ENCODE assay signal across 25 cellular contexts in genomic region chr2:31188141-31188540, GRCh38. TPM values are rescaled to one million over a fixed set of nuclear protein-coding genes. Genes with fewer than 3 reads are reported as not detected.
DNase-seq lines count a peak whose midpoint lies in the region; ATAC-seq, FAIRE-seq and TF ChIP-seq lines count a peak whose summit lies in the region.
"Had no signal": no experiment of that assay in that cellular context is flagged by ENCODE, and none has a peak within 500 bp of the region (broad histone marks: within the 10 kb centered on the region; RNA-seq: fewer than 3 reads in every experiment).

No MANE protein-coding gene starts in this region.

- no peaks in the 10 kb centered on the region; the same call in 1 of the 2 replicates for H3K9me2 ChIP-seq in GM23338 (ENCODE audit: insufficient read depth)

- H3K4me1 ChIP-seq in GM23338 (ENCODE audit: insufficient read depth) (no peaks in the 10 kb centered on the region), H1 (replicated peaks in 1 of 4; ENCODE audit: control insufficient read depth in 3 of 4, insufficient read depth in 4 of 4, low read length in 3 of 4) (no peaks in the 10 kb centered on the region; a peak in 1 of 7 replicates)
- H3K4me1 ChIP-seq: BLaER1 treated with 17β-estradiol and CSF1 and Interleukin-3, amounts not matched to agents 10 nM and 100 nM had no signal

- H3K9me3 ChIP-seq in H1 (ENCODE audit: insufficient read depth in 2 of 2, low read depth in 1 of 2, low read length in 1 of 2): no peaks in the 10 kb centered on the region

- no peak overlapping the region for H2AK5ac ChIP-seq in H1 (ENCODE audit: low read depth, low read length)

- no peak overlapping the region for H4K5ac ChIP-seq in H1 (ENCODE audit: insufficient read length, low read depth, low read length)

- H4K20me1 ChIP-seq in GM23338 (replicated peaks; ENCODE audit: insufficient read depth): no peaks in the 10 kb centered on the region
- no peaks in the 10 kb centered on the region for H4K20me1 ChIP-seq in H1 (replicated peaks in 1 of 2; ENCODE audit: control insufficient read depth in 1 of 2, insufficient read depth in 2 of 2, low read length in 2 of 2)
- H4K20me1 ChIP-seq: BLaER1 treated with 17β-estradiol and CSF1 and Interleukin-3, amounts not matched to agents 10 nM and 100 nM had no signal

- no peak overlapping the region for H3K14ac ChIP-seq in H1 (ENCODE audit: insufficient read length)

- no peak overlapping the region for H2BK120ac ChIP-seq in H1 (replicated peaks; ENCODE audit: low read depth, low read length)

- no peak for TF ChIP-seq EP300 in H1 (IDR thresholded peaks at IDR 0.05; ENCODE audit: borderline replicate concordance in 1 of 2, low read depth in 2 of 2, low read length in 2 of 2)

- ATAC-seq in GM23338 (no peak; the same call in 1 of the 3 replicates), GM21619 (IDR thresholded peaks at IDR 0.05; ENCODE audit: unreplicated experiment) (no peak), HG02885 (IDR thresholded peaks at IDR 0.05; ENCODE audit: poor library complexity, unreplicated experiment) (no peak)
- no peak for ATAC-seq in activated T-cell treated with anti-CD3 and anti-CD28 coated beads, Interleukin-2, amount 50 U/mL, for 4 hours
- no peak for ATAC-seq in activated T-helper 17 cell treated with anti-CD3 and anti-CD28 coated beads, Interleukin-2, amount 50 U/mL, for 72 hours (replicated peaks)
- ATAC-seq: HepG2 had no signal

- no peak for FAIRE-seq in H1 (lab: Jason Lieb, UNC)
- FAIRE-seq: GM12891, GM19239, HepG2 had no signal

- H3K27me3 ChIP-seq in GM23338 (ENCODE audit: insufficient read depth) (no peaks in the 10 kb centered on the region), H1 (replicated peaks in 1 of 4; ENCODE audit: control insufficient read depth in 3 of 4, extremely low read depth in 1 of 4, insufficient read depth in 3 of 4, low read length in 3 of 4) (no peaks in the 10 kb centered on the region)
- H3K27me3 ChIP-seq: BLaER1 treated with 17β-estradiol and CSF1 and Interleukin-3, amounts not matched to agents 10 nM and 100 nM had no signal

- no peak overlapping the region for H3K4ac ChIP-seq in H1 (replicated peaks; ENCODE audit: insufficient read length, low read depth, low read length)

- no peak overlapping the region for H3K18ac ChIP-seq in H1 (ENCODE audit: extremely low read depth, low read length)

- no peak overlapping the region for H2BK20ac ChIP-seq in H1 (ENCODE audit: low read length)

- H3K4me3 ChIP-seq in GM23338 (no peak overlapping the region), H1 (ENCODE audit: extremely low read depth in 1 of 4, insufficient read depth in 2 of 4, low read depth in 3 of 4, low read length in 4 of 4) (no peak overlapping the region)
- H3K4me3 ChIP-seq: BLaER1 treated with 17β-estradiol and CSF1 and Interleukin-3, amounts not matched to agents 10 nM and 100 nM had no signal

- no peak overlapping the region for H2AFZ ChIP-seq in GM23338
- H2AFZ ChIP-seq in H1 (ENCODE audit: low read length): 0 out of 2 replicates have a peak overlapping the region, but pooled peaks have one; percentile 41

- POLR2A ChIA-PET in H1 (lab: Charles Lee; ENCODE audit: partially characterized antibody): no interaction called here

- H3K79me2 ChIP-seq in GM23338 (replicated peaks; ENCODE audit: insufficient read depth): no peaks in the 10 kb centered on the region
- H3K79me2 ChIP-seq in H1 (ENCODE audit: control insufficient read depth in 1 of 2, insufficient read depth in 2 of 2, low read length in 2 of 2): no peaks in the 10 kb centered on the region

- CTCF ChIA-PET in H1 (lab: Charles Lee; ENCODE audit: partially characterized antibody): interaction anchor here (0.7 to 1.3 kb wide), 5 partner anchors 14 to 209 kb away, joined by 3 read pairs; no protein-coding TSS in a partner anchor

- H3K27me3 Mint-ChIP-seq in GM23338 (ENCODE audit: insufficient read depth, low read depth, poor library complexity): peaks cover 7% of the 10 kb centered on the region
- H3K27me3 Mint-ChIP-seq in activated T-cell treated with anti-CD3 and anti-CD28 coated beads, Interleukin-2, amount 50 U/mL, for 4 hours (ENCODE audit: low read depth): no peaks in the 10 kb centered on the region
- peaks cover 2% of the 10 kb centered on the region for H3K27me3 Mint-ChIP-seq in activated T-helper 17 cell treated with anti-CD3 and anti-CD28 coated beads, Interleukin-2, amount 50 U/mL, for 72 hours
- H3K27me3 Mint-ChIP-seq: B cell, IgD-negative memory B cell had no signal

- DNase-seq in GM23338 (ENCODE audit: low spot score): peak; percentile 6
- DNase-seq in H1 (ENCODE audit: low read depth in 1 of 2, low spot score in 2 of 2): peak in 1 of 2 experiments; percentile 10
- DNase-seq in islet precursor cell: peak; percentile 15
- no peak for DNase-seq in activated T-cell treated with anti-CD3 and anti-CD28 coated beads, Interleukin-2, amount 50 U/mL, for 4 hours
- DNase-seq: CD4-positive, CD25-positive, alpha-beta regulatory T cell; CD8-positive, alpha-beta memory T cell; COR-L47; DMS 273 treated with DMSO at 0.1 percent for 48 hours; DMS53; DND-41; EL; GOT3; H9 had no signal

- no peak overlapping the region for H3K27ac Mint-ChIP-seq in GM23338
- H3K27ac Mint-ChIP-seq in activated T-helper 17 cell treated with anti-CD3 and anti-CD28 coated beads, Interleukin-2, amount 50 U/mL, for 72 hours: no peak overlapping the region
- H3K27ac Mint-ChIP-seq: B cell; CD4-positive, CD25-positive, alpha-beta regulatory T cell; CD8-positive, alpha-beta memory T cell; H9; IgD-negative memory B cell had no signal

- H3K4me1 Mint-ChIP-seq in GM23338: peaks cover 5% of the 10 kb centered on the region; the same call in 2 of the 3 replicates
- H3K4me1 Mint-ChIP-seq in activated T-cell treated with anti-CD3 and anti-CD28 coated beads, Interleukin-2, amount 50 U/mL, for 4 hours (ENCODE audit: low read depth): no peaks in the 10 kb centered on the region
- no peaks in the 10 kb centered on the region for H3K4me1 Mint-ChIP-seq in activated T-helper 17 cell treated with anti-CD3 and anti-CD28 coated beads, Interleukin-2, amount 50 U/mL, for 72 hours
- H3K4me1 Mint-ChIP-seq: B cell; CD4-positive, CD25-positive, alpha-beta regulatory T cell; CD8-positive, alpha-beta memory T cell; IgD-negative memory B cell had no signal

- no peak overlapping the region for H3K9ac ChIP-seq in H1 (replicated peaks in 1 of 4; ENCODE audit: extremely low read depth in 1 of 4, low read depth in 3 of 4, low read length in 3 of 4)
- H3K9ac ChIP-seq: BLaER1 treated with 17β-estradiol and CSF1 and Interleukin-3, amounts not matched to agents 10 nM and 100 nM had no signal

- H4K8ac ChIP-seq in H1 (ENCODE audit: extremely low read depth, insufficient read depth, low read length): no peak overlapping the region

- TF ChIP-seq CTCF in GM23338 (conservative IDR thresholded peaks at IDR 0.05; ENCODE audit: low read depth in 2 of 2) (no peak), VCaP (conservative IDR thresholded peaks at IDR 0.05) (no peak), H1 (IDR thresholded peaks at IDR 0.05; ENCODE audit: control extremely low read depth in 1 of 3, insufficient read depth in 1 of 3, low read depth in 1 of 3, low read length in 3 of 3) (no peak)

- H3K27ac ChIP-seq in GM23338 (ENCODE audit: low read depth): no peak overlapping the region
- peak overlapping the region; percentile 28 for H3K27ac ChIP-seq in VCaP
- no peak overlapping the region for H3K27ac ChIP-seq in H1 (ENCODE audit: low read depth, low read length)
- H3K27ac ChIP-seq: BLaER1 treated with 17β-estradiol and CSF1 and Interleukin-3, amounts not matched to agents 10 nM and 100 nM had no signal

- no peak overlapping the region for H2BK15ac ChIP-seq in H1 (ENCODE audit: low read length)

- TF ChIP-seq POLR2A in H1 (IDR thresholded peaks at IDR 0.05; ENCODE audit: control extremely low read depth in 1 of 2, low read depth in 2 of 2, low read length in 2 of 2): no peak

- H3K4me3 Mint-ChIP-seq in GM23338: no peak overlapping the region
- no peak overlapping the region for H3K4me3 Mint-ChIP-seq in activated T-cell treated with anti-CD3 and anti-CD28 coated beads, Interleukin-2, amount 50 U/mL, for 4 hours
- no peak overlapping the region for H3K4me3 Mint-ChIP-seq in activated T-helper 17 cell treated with anti-CD3 and anti-CD28 coated beads, Interleukin-2, amount 50 U/mL, for 72 hours
- H3K4me3 Mint-ChIP-seq: B cell; CD4-positive, CD25-positive, alpha-beta regulatory T cell; CD8-positive, alpha-beta memory T cell; H9; IgD-negative memory B cell had no signal

- TF ChIP-seq RAD21 in H1 (IDR thresholded peaks at IDR 0.05 in 1 of 2, conservative IDR thresholded peaks at IDR 0.05 in 1 of 2; ENCODE audit: low read depth in 2 of 2, low read length in 2 of 2): no peak

- no peak overlapping the region for H4K91ac ChIP-seq in H1 (replicated peaks; ENCODE audit: insufficient read length, low read length)

- no peak overlapping the region for H3K56ac ChIP-seq in H1 (replicated peaks; ENCODE audit: insufficient read length, low read depth, low read length)

- H3K4me2 ChIP-seq in GM23338 (no peak overlapping the region), H1 (ENCODE audit: insufficient read depth in 1 of 2, low read depth in 2 of 2, low read length in 2 of 2) (no peak overlapping the region)
- H3K4me2 ChIP-seq: BLaER1 treated with 17β-estradiol and CSF1 and Interleukin-3, amounts not matched to agents 10 nM and 100 nM had no signal

- 84% methylated on average over 5 of the region's 5 CpGs; no CpG with 5 or more reads in 1 of the 2 experiments for WGBS in H1 (ENCODE audit: extremely low coverage in 1 of 2, insufficient coverage in 1 of 2, insufficient read length in 1 of 2, insufficient replicate concordance in 2 of 2, low coverage in 1 of 2, low lambda C conversion rate in 2 of 2, missing lambda C conversion rate in 1 of 2), 2 experiments

- H3K36me3 ChIP-seq in GM23338 (ENCODE audit: insufficient read depth) (no peaks in the 10 kb centered on the region), H1 (ENCODE audit: control insufficient read depth in 2 of 4, insufficient read depth in 4 of 4, low read length in 3 of 4) (no peaks in the 10 kb centered on the region)

- no peaks in the 10 kb centered on the region for H3F3A ChIP-seq in GM23338 (replicated peaks; ENCODE audit: low read depth)

- no peak overlapping the region for H2BK5ac ChIP-seq in H1 (ENCODE audit: low read depth, low read length)

- no peaks in the 10 kb centered on the region for H3K36me3 Mint-ChIP-seq in GM23338 (ENCODE audit: low read depth)
- peaks cover 1% of the 10 kb centered on the region for H3K36me3 Mint-ChIP-seq in activated T-cell treated with anti-CD3 and anti-CD28 coated beads, Interleukin-2, amount 50 U/mL, for 4 hours (ENCODE audit: insufficient read depth)
- no peaks in the 10 kb centered on the region for H3K36me3 Mint-ChIP-seq in activated T-helper 17 cell treated with anti-CD3 and anti-CD28 coated beads, Interleukin-2, amount 50 U/mL, for 72 hours (ENCODE audit: low read depth)

- peaks cover 3% of the 10 kb centered on the region; the same call in 1 of the 3 replicates for H3K9me3 Mint-ChIP-seq in GM23338
- no peaks in the 10 kb centered on the region for H3K9me3 Mint-ChIP-seq in activated T-cell treated with anti-CD3 and anti-CD28 coated beads, Interleukin-2, amount 50 U/mL, for 4 hours
- H3K9me3 Mint-ChIP-seq in activated T-helper 17 cell treated with anti-CD3 and anti-CD28 coated beads, Interleukin-2, amount 50 U/mL, for 72 hours: no peaks in the 10 kb centered on the region
- H3K9me3 Mint-ChIP-seq: IgD-negative memory B cell had no signal

- H2BK12ac ChIP-seq in H1 (ENCODE audit: low read depth, low read length): no peak overlapping the region

- H3K23me2 ChIP-seq in H1 (ENCODE audit: low read depth, low read length): no peaks in the 10 kb centered on the region

- H3K23ac ChIP-seq in H1 (ENCODE audit: insufficient read length): no peak overlapping the region

- H3K79me1 ChIP-seq in H1 (ENCODE audit: low read depth, low read length): no peaks in the 10 kb centered on the region

RNA-seq across cellular contexts. Expression of gene CAPN14, which starts 29.2 kb away (rescaled TPM):
- total RNA-seq in GM23338 (2014; rRNA removed; shearing (Covaris generic)): 0.54 TPM in 1 of 2 replicates, not detected in the other
- 0.15 TPM in 1 of 2 replicates, not detected in the other for polyA plus RNA-seq in GM23338 (2016; fragmentation: Nextera tagmentation; extraction: Ambion mirVana)
- total RNA-seq in H1 (2021; fragmentation: NEBNext Ultra II Directional; extraction: Animal tissue kit (Norgen Biotek cat#: 25700)): 0.07 and 0.08 TPM in 2 replicates
- polyA plus RNA-seq in H1 (2011; rRNA removed): 0.05 TPM in 1 of 2 replicates, not detected in the other
- polyA plus RNA-seq in H1 (2011; cell fraction: cytosol; rRNA removed): 0.08 TPM
- 0.07 TPM for polyA plus RNA-seq in H1 (2011; cell fraction: nucleus; rRNA removed)
- 0.05 to 0.08 TPM (median 0.05 TPM) in 3 of 4 replicates, not detected in the other for polyA plus RNA-seq in H1 (2012, experiment 1 of 2)
- polyA plus RNA-seq in H1 (2012, experiment 2 of 2): not detected
- polyA plus RNA-seq in H1 (2013, experiment 1 of 2): 0.06 TPM
- 0.04 TPM for polyA plus RNA-seq in H1 (2013, experiment 2 of 2)
- polyA minus RNA-seq in H1 (2011; rRNA and poly(A)+ RNA removed): 0.09 and 0.12 TPM in 2 replicates
- not detected for polyA minus RNA-seq in H1 (2011; cell fraction: cytosol; rRNA and poly(A)+ RNA removed)
- 0.30 TPM for polyA minus RNA-seq in H1 (2011; cell fraction: nucleus; rRNA and poly(A)+ RNA removed)
- total RNA-seq in activated T-cell treated with anti-CD3 and anti-CD28 coated beads, Interleukin-2, amount 50 U/mL, for 4 hours: under 1 TPM; 0.10 to 0.24 (median 0.14) TPM
- under 1 TPM; 0.53 to 0.67 TPM for total RNA-seq in activated T-helper 17 cell treated with anti-CD3 and anti-CD28 coated beads, Interleukin-2, amount 50 U/mL, for 72 hours
- total RNA-seq: A172, G401, HepG2 had no signal
- polyA plus RNA-seq: HepG2 had no signal

RNA-seq across cellular contexts. Expression of gene EHD3, which starts 45.8 kb away (rescaled TPM):
- 11.9 and 12.6 TPM in 2 replicates for total RNA-seq in GM23338 (2014; rRNA removed; shearing (Covaris generic))
- polyA plus RNA-seq in GM23338 (2016; fragmentation: Nextera tagmentation; extraction: Ambion mirVana): 2.8 and 3.3 TPM in 2 replicates
- total RNA-seq in H1 (2021; fragmentation: NEBNext Ultra II Directional; extraction: Animal tissue kit (Norgen Biotek cat#: 25700)): 12.0 TPM in 2 replicates
- 9.3 and 10.2 TPM in 2 replicates for polyA plus RNA-seq in H1 (2011; rRNA removed)
- 10.8 TPM for polyA plus RNA-seq in H1 (2011; cell fraction: cytosol; rRNA removed)
- 8.1 TPM for polyA plus RNA-seq in H1 (2011; cell fraction: nucleus; rRNA removed)
- 9.2 to 9.9 TPM (median 9.7 TPM) in 4 replicates for polyA plus RNA-seq in H1 (2012, experiment 1 of 2)
- 7.2 TPM for polyA plus RNA-seq in H1 (2012, experiment 2 of 2)
- polyA plus RNA-seq in H1 (2013, experiment 1 of 2): 4.8 TPM
- 4.9 TPM for polyA plus RNA-seq in H1 (2013, experiment 2 of 2)
- 15.0 and 18.2 TPM in 2 replicates for polyA minus RNA-seq in H1 (2011; rRNA and poly(A)+ RNA removed)
- 8.7 TPM for polyA minus RNA-seq in H1 (2011; cell fraction: cytosol; rRNA and poly(A)+ RNA removed)
- polyA minus RNA-seq in H1 (2011; cell fraction: nucleus; rRNA and poly(A)+ RNA removed): 8.3 TPM
- total RNA-seq in activated T-cell treated with anti-CD3 and anti-CD28 coated beads, Interleukin-2, amount 50 U/mL, for 4 hours: 1 to 10 TPM; 1.8 to 2.2 (median 2.2) TPM
- total RNA-seq in activated T-helper 17 cell treated with anti-CD3 and anti-CD28 coated beads, Interleukin-2, amount 50 U/mL, for 72 hours: 1 to 10 TPM; 1.1 TPM

RNA-seq across cellular contexts. Expression of gene GALNT14, which starts 49.9 kb away (rescaled TPM):
- total RNA-seq in GM23338 (2014; rRNA removed; shearing (Covaris generic)): 7.7 and 10.4 TPM in 2 replicates
- polyA plus RNA-seq in GM23338 (2016; fragmentation: Nextera tagmentation; extraction: Ambion mirVana): 5.4 and 5.6 TPM in 2 replicates
- total RNA-seq in H1 (2021; fragmentation: NEBNext Ultra II Directional; extraction: Animal tissue kit (Norgen Biotek cat#: 25700)): 10.3 and 13.7 TPM in 2 replicates
- 12.6 and 13.0 TPM in 2 replicates for polyA plus RNA-seq in H1 (2011; rRNA removed)
- polyA plus RNA-seq in H1 (2011; cell fraction: cytosol; rRNA removed): 13.1 TPM
- 23.3 TPM for polyA plus RNA-seq in H1 (2011; cell fraction: nucleus; rRNA removed)
- 12.9 to 14.8 TPM (median 13.4 TPM) in 4 replicates for polyA plus RNA-seq in H1 (2012, experiment 1 of 2)
- 9.4 TPM for polyA plus RNA-seq in H1 (2012, experiment 2 of 2)
- 9.8 TPM for polyA plus RNA-seq in H1 (2013, experiment 1 of 2)
- 11.3 TPM for polyA plus RNA-seq in H1 (2013, experiment 2 of 2)
- polyA minus RNA-seq in H1 (2011; rRNA and poly(A)+ RNA removed): 22.0 and 28.4 TPM in 2 replicates
- 13.0 TPM for polyA minus RNA-seq in H1 (2011; cell fraction: cytosol; rRNA and poly(A)+ RNA removed)
- polyA minus RNA-seq in H1 (2011; cell fraction: nucleus; rRNA and poly(A)+ RNA removed): 17.2 TPM
- total RNA-seq in activated T-cell treated with anti-CD3 and anti-CD28 coated beads, Interleukin-2, amount 50 U/mL, for 4 hours: 1 to 10 TPM in 1 of 3 donors, under 1 TPM in 2; 0.33 to 1.3 (median 0.98) TPM
- under 1 TPM in 1 of 2 donors, not detected in 1; 0.52 TPM for total RNA-seq in activated T-helper 17 cell treated with anti-CD3 and anti-CD28 coated beads, Interleukin-2, amount 50 U/mL, for 72 hours
- total RNA-seq: A172; CD4-positive, CD25-positive, alpha-beta regulatory T cell; G401; HepG2 had no signal
- polyA plus RNA-seq: CD4-positive, CD25-positive, alpha-beta regulatory T cell; CD8-positive, alpha-beta memory T cell; HepG2 had no signal
